In genomic region chr17:17664073-17664470, GRCh38 we compare ENCODE assay signal across 2 cellular contexts.
TF ChIP-seq lines count a peak whose summit lies in the region.

No MANE protein-coding gene starts in this region.

TF ChIP-seq in HCT116, 20 proteins besides CTCF, POLR2A, EP300 and RAD21:
- TF ChIP-seq ZBTB33 (IDR thresholded peaks at IDR 0.05; ENCODE audit: extremely low read depth, insufficient replicate concordance, low read length) (no peak), EZH2 (IDR thresholded peaks at IDR 0.05) (no peak), SRF (IDR thresholded peaks at IDR 0.05; ENCODE audit: low read depth) (no peak), TCF7L2 (IDR thresholded peaks at IDR 0.05; ENCODE audit: borderline replicate concordance, extremely low read depth, insufficient read depth, insufficient read length) (no peak), FOSL1 (IDR thresholded peaks at IDR 0.05; ENCODE audit: low read depth) (no peak), YY1 (IDR thresholded peaks at IDR 0.05; ENCODE audit: extremely low read depth, insufficient replicate concordance, low read depth, low read length) (no peak), CEBPB (IDR thresholded peaks at IDR 0.05; ENCODE audit: low read depth) (no peak), CBX3 (IDR thresholded peaks at IDR 0.05; ENCODE audit: low read depth) (no peak), SP1 (IDR thresholded peaks at IDR 0.05; ENCODE audit: low read depth) (no peak), POLR2AphosphoS5 (IDR thresholded peaks at IDR 0.05; ENCODE audit: low read depth, low read length) (no peak), SIN3A (IDR thresholded peaks at IDR 0.05; ENCODE audit: low read depth) (no peak), MAX (IDR thresholded peaks at IDR 0.05) (no peak), ATF3 (IDR thresholded peaks at IDR 0.05) (no peak), ELF1 (IDR thresholded peaks at IDR 0.05; ENCODE audit: borderline replicate concordance, low read depth) (no peak), EZH2phosphoT487 (IDR thresholded peaks at IDR 0.05; ENCODE audit: borderline replicate concordance) (no peak), ZNF274 (IDR thresholded peaks at IDR 0.05; ENCODE audit: low read depth, low read length) (no peak), ZFX (IDR thresholded peaks at IDR 0.05) (no peak)

TF ChIP-seq in K562, 482 proteins besides CTCF, POLR2A, EP300 and RAD21:
- TF ChIP-seq CAMTA2 (CRISPR knock-in tag; conservative IDR thresholded peaks at IDR 0.05): no peak
- no peak for TF ChIP-seq ATF2 (CRISPR knock-in tag; IDR thresholded peaks at IDR 0.05)
- TF ChIP-seq NR1H2 (CRISPR knock-in tag; IDR thresholded peaks at IDR 0.05): no peak
- TF ChIP-seq CHD4 (IDR thresholded peaks at IDR 0.05; ENCODE audit: insufficient read depth, insufficient replicate concordance, low read depth, low read length, poor library complexity, severe bottlenecking): peak; percentile 78
- TF ChIP-seq ADNP (tag; IDR thresholded peaks at IDR 0.05): 0 out of 2 replicates have a peak, but pooled peaks have one; percentile 34
- no peak for TF ChIP-seq HDGF (IDR thresholded peaks at IDR 0.05)
- TF ChIP-seq ZNF695 (CRISPR knock-in tag; IDR thresholded peaks at IDR 0.05): no peak
